ENCODE assay signal across 9 cellular contexts in genomic region chr1:160739098-160739511, GRCh38. TPM values are rescaled to one million over a fixed set of nuclear protein-coding genes. Genes with fewer than 3 reads are reported as not detected.
DNase-seq lines count a peak whose midpoint lies in the region; ATAC-seq and TF ChIP-seq lines count a peak whose summit lies in the region.
"Had no signal": no experiment of that assay in that cellular context is flagged by ENCODE, and none has a peak within 500 bp of the region (broad histone marks: within the 10 kb centered on the region; RNA-seq: fewer than 3 reads in every experiment).

A gene with protein sequence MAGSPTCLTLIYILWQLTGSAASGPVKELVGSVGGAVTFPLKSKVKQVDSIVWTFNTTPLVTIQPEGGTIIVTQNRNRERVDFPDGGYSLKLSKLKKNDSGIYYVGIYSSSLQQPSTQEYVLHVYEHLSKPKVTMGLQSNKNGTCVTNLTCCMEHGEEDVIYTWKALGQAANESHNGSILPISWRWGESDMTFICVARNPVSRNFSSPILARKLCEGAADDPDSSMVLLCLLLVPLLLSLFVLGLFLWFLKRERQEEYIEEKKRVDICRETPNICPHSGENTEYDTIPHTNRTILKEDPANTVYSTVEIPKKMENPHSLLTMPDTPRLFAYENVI (plus strand): TSS chr1:160739247. CDS start chr1:160739302, 55 bp downstream.

- no peaks in the 10 kb centered on the region for H3K27me3 Mint-ChIP-seq in MCF 10A (ENCODE audit: insufficient read depth, unreplicated experiment)
- H3K27me3 Mint-ChIP-seq in naive B cell = no peaks in the 10 kb centered on the region

- TF ChIP-seq POLR2A in breast epithelium (IDR thresholded peaks at IDR 0.05) = no peak

- peaks cover 14% of the 10 kb centered on the region for H3K4me1 Mint-ChIP-seq in MCF 10A (ENCODE audit: insufficient read depth, unreplicated experiment)
- H3K4me1 Mint-ChIP-seq in naive B cell = peaks cover 28 to 47% (median 34%) of the 10 kb centered on the region in 3 donors

- H3K27me3 ChIP-seq in breast epithelium = no peaks in the 10 kb centered on the region

- no peak for TF ChIP-seq CTCF in MCF 10A (IDR thresholded peaks at IDR 0.05; ENCODE audit: unreplicated experiment)
- no peak for TF ChIP-seq CTCF in breast epithelium (IDR thresholded peaks at IDR 0.05)

- ATAC-seq in HG02981 (IDR thresholded peaks at IDR 0.05; ENCODE audit: unreplicated experiment) (peak; percentile 76), naive B cell (ENCODE audit: low read depth in 2 of 2) (peak; percentile 85 to 89), HG03520 (IDR thresholded peaks at IDR 0.05; ENCODE audit: unreplicated experiment) (no peak)

- CTCF ChIA-PET in MCF 10A (lab: Yijun Ruan, JAX) = interaction anchor here (0.8 to 3.2 kb wide), 9 partner anchors 9 to 251 kb away, joined by 3 to 14 read pairs (median 5); no protein-coding TSS in a partner anchor

- POLR2A ChIA-PET in MCF 10A (lab: Yijun Ruan, JAX) = interaction anchor here (0.6 to 1.8 kb wide), 7 partner anchors 9 to 281 kb away, joined by 3 to 14 read pairs (median 4); partner anchors contain the start of gene F11R

- H3K36me3 ChIP-seq in breast epithelium = no peaks in the 10 kb centered on the region

- no peak within 1 kb of the TSS for H3K4me3 ChIP-seq in breast epithelium

- no peaks in the 10 kb centered on the region for H3K9me3 Mint-ChIP-seq in MCF 10A (ENCODE audit: unreplicated experiment)
- H3K9me3 Mint-ChIP-seq in naive B cell = peaks cover 0 to 21% (median 16%) of the 10 kb centered on the region in 7 donors

- intact Hi-C loops in MCF 10A (cut with micrococcal nuclease) (no loop called here), breast epithelium (cut with DNase I; ENCODE audit: low total_unique reads) (no loop called here)

- H3K4me1 ChIP-seq in breast epithelium = no peaks in the 10 kb centered on the region

- BruUV-seq in MCF 10A (replicated peaks; lab: Mats Ljungman, UMichigan) = no TSS peak

- peaks cover 0 to 7% of the 10 kb centered on the region in 2 donors for H3K9me3 ChIP-seq in breast epithelium

- H3K36me3 Mint-ChIP-seq in MCF 10A (ENCODE audit: insufficient read depth, unreplicated experiment) (peaks cover 6% of the 10 kb centered on the region), naive B cell (peaks cover 5 to 6% of the 10 kb centered on the region in 2 donors)

- H3K4me3 Mint-ChIP-seq in MCF 10A (ENCODE audit: unreplicated experiment) (peak within 1 kb of the TSS; percentile 60), naive B cell (peak within 1 kb of the TSS in 6 of 8 donors; percentile 20 to 84 (median 58))

- DNase-seq in MCF 10A (ENCODE audit: unreplicated experiment) (peak; percentile 60), breast epithelium (ENCODE audit: low spot score in 2 of 2) (no peak), SKM-1 treated with dmso at 0.1 percent for 144 hours (lab: John Stamatoyannopoulos, UW; ENCODE audit: unreplicated experiment) (peak; percentile 94), naive B cell (peak; percentile 38), T1000 (lab: John Stamatoyannopoulos, UW) (no peak), C1 segment of cervical spinal cord (lab: John Stamatoyannopoulos, UW) (no peak)
- DNase-seq: DND-41 had no signal

- H3K27ac Mint-ChIP-seq in MCF 10A (ENCODE audit: low read depth, unreplicated experiment) = no peak within 1 kb of the TSS
- peak within 1 kb of the TSS; percentile 66 to 92 (median 80) for H3K27ac Mint-ChIP-seq in naive B cell

- H3K27ac ChIP-seq in breast epithelium = no peak within 1 kb of the TSS

RNA-seq across cellular contexts. Expression of the gene that starts here (rescaled TPM):
- 8.6 and 26.3 TPM in 2 replicates for total RNA-seq in MCF 10A (2022)
- total RNA-seq in breast epithelium = 1 to 10 TPM in 2 of 3 donors, under 1 TPM in 1; 0.48 to 5.7 (median 3.3) TPM
- 1 to 10 TPM in 5 of 6 donors, not detected in 1; 1.2 to 5.3 (median 3.0) TPM for polyA plus RNA-seq in naive B cell (ENCODE audit: low read depth in 6 of 6)

Comparison
In these comparisons a context has a peak if more than half of its experiments do, and no peak if none do; other contexts are left out.
1. DNase-seq: peak in MCF 10A (single experiment), SKM-1 treated with dmso at 0.1 percent for 144 hours (single experiment) and naive B cell (single experiment); none in breast epithelium (0 of 2), T1000 (single experiment) and C1 segment of cervical spinal cord (0 of 14).